ENCODE assay signal across 16 cellular contexts in genomic region chr12:80698266-80698665, GRCh38. TPM values are rescaled to one million over a fixed set of nuclear protein-coding genes. Genes with fewer than 3 reads are reported as not detected.
A peak's percentile ranks its signal among the peaks of the same experiment; 100 is the strongest.
DNase-seq lines count a peak whose midpoint lies in the region; ATAC-seq and TF ChIP-seq lines count a peak whose summit lies in the region.
"Had no signal": no experiment of that assay in that cellular context is flagged by ENCODE, and none has a peak within 500 bp of the region (broad histone marks: within the 10 kb centered on the region; RNA-seq: fewer than 3 reads in every experiment).

No MANE protein-coding gene starts in this region.

- no peak for ATAC-seq in stimulated activated naive CD8-positive, alpha-beta T cell treated with anti-CD3 and anti-CD28 coated beads, Interleukin-15, amount 100 ng/mL, for 72 hours
- ATAC-seq: CD8-positive, alpha-beta T cell had no signal

- H3K4me2 ChIP-seq in mesendoderm (ENCODE audit: low read length) = no peak overlapping the region

- H3K27ac ChIP-seq in skeletal muscle tissue (ENCODE audit: low read depth, low read length) = peak overlapping the region; percentile 72
- no peak overlapping the region for H3K27ac ChIP-seq in mesendoderm (ENCODE audit: low read depth, low read length)

- no peak overlapping the region for H3K56ac ChIP-seq in mesendoderm (ENCODE audit: low read length)

- no peak overlapping the region for H4K5ac ChIP-seq in mesendoderm (ENCODE audit: low read length)

- no peaks in the 10 kb centered on the region for H3K36me3 Mint-ChIP-seq in nephron (ENCODE audit: low read depth)
- H3K36me3 Mint-ChIP-seq: CD14-positive monocyte; CD8-positive, alpha-beta T cell had no signal

- no peak overlapping the region for H3K23ac ChIP-seq in mesendoderm (ENCODE audit: low read length)

- no peaks in the 10 kb centered on the region for H3K9me3 ChIP-seq in skeletal muscle tissue (ENCODE audit: control insufficient read depth in 3 of 3, low read length in 3 of 3)
- H3K9me3 ChIP-seq: HAP-1 had no signal

- H4K8ac ChIP-seq in mesendoderm (ENCODE audit: low read depth, low read length) = no peak overlapping the region

- no peaks in the 10 kb centered on the region for H3K27me3 Mint-ChIP-seq in nephron (ENCODE audit: low read depth)
- no peaks in the 10 kb centered on the region for H3K27me3 Mint-ChIP-seq in stimulated activated naive CD8-positive, alpha-beta T cell treated with anti-CD3 and anti-CD28 coated beads, Interleukin-15, amount 100 ng/mL, for 72 hours

- H3K79me1 ChIP-seq in mesendoderm (ENCODE audit: low read length) = no peaks in the 10 kb centered on the region

- H3K4me1 ChIP-seq in skeletal muscle tissue (ENCODE audit: control insufficient read depth in 3 of 3, insufficient read depth in 3 of 3, low read length in 3 of 3) = peaks cover 0 to 16% (median 6%) of the 10 kb centered on the region in 3 donors
- no peaks in the 10 kb centered on the region for H3K4me1 ChIP-seq in mesendoderm (ENCODE audit: control insufficient read depth, low read depth, low read length)
- H3K4me1 ChIP-seq: HAP-1 had no signal

- no peak overlapping the region for H2BK15ac ChIP-seq in mesendoderm (replicated peaks; ENCODE audit: low read depth)

- WGBS in mesendoderm (ENCODE audit: extremely low coverage, insufficient coverage, low lambda C conversion rate) = no CpG with 5 or more reads among the region's 6 CpGs

- H2AK5ac ChIP-seq in mesendoderm (ENCODE audit: low read length) = no peak overlapping the region

- H3K9ac ChIP-seq in skeletal muscle tissue (ENCODE audit: low read depth in 1 of 3, low read length in 3 of 3) = peak overlapping the region; percentile 27 to 68 (median 57)
- no peak overlapping the region for H3K9ac ChIP-seq in mesendoderm (ENCODE audit: low read length)

- H3K4me3 ChIP-seq in fibroblast of mammary gland (ENCODE audit: control insufficient read depth, low read depth, low read length) (no peak overlapping the region), skeletal muscle tissue (ENCODE audit: low read length in 3 of 3) (peak overlapping the region; percentile 13 to 52 (median 45)), mesendoderm (ENCODE audit: low read length) (no peak overlapping the region)
- H3K4me3 ChIP-seq: HAP-1 had no signal

- H2BK5ac ChIP-seq in mesendoderm (ENCODE audit: low read length) = no peak overlapping the region

- no peaks in the 10 kb centered on the region for H3K27me3 ChIP-seq in skeletal muscle tissue (ENCODE audit: control insufficient read depth in 3 of 3, insufficient read depth in 3 of 3, low read length in 3 of 3)
- no peaks in the 10 kb centered on the region for H3K27me3 ChIP-seq in mesendoderm (ENCODE audit: insufficient read depth, low read length, poor library complexity)

- peak overlapping the region in 1 of 3 experiments; percentile 54 for H3K4me3 Mint-ChIP-seq in nephron
- no peak overlapping the region for H3K4me3 Mint-ChIP-seq in stimulated activated naive CD8-positive, alpha-beta T cell treated with anti-CD3 and anti-CD28 coated beads, Interleukin-15, amount 100 ng/mL, for 72 hours
- H3K4me3 Mint-ChIP-seq: CD8-positive, alpha-beta T cell had no signal

- no peaks in the 10 kb centered on the region for H3K79me2 ChIP-seq in mesendoderm (ENCODE audit: control insufficient read depth, insufficient read depth, low read length)

- H3K36me3 ChIP-seq in skeletal muscle tissue (ENCODE audit: control insufficient read depth in 3 of 3, insufficient read depth in 3 of 3, low read length in 3 of 3) (no peaks in the 10 kb centered on the region), mesendoderm (ENCODE audit: control insufficient read depth, insufficient read depth, low read length) (no peaks in the 10 kb centered on the region)
- H3K36me3 ChIP-seq: HAP-1 had no signal

- H3K9me3 Mint-ChIP-seq in nephron = no peaks in the 10 kb centered on the region
- H3K9me3 Mint-ChIP-seq in stimulated activated naive CD8-positive, alpha-beta T cell treated with anti-CD3 and anti-CD28 coated beads, Interleukin-15, amount 100 ng/mL, for 72 hours = peaks cover 0 to 4% of the 10 kb centered on the region in 2 donors
- H3K9me3 Mint-ChIP-seq: CD14-positive monocyte had no signal

- DNase-seq in LHCN-M2 (ENCODE audit: low read depth) (peak; percentile 77), fibroblast of mammary gland (ENCODE audit: low read depth) (peak; percentile 9), NCI-H2081 treated with DMSO at 0.1 percent for 48 hours (lab: John Stamatoyannopoulos, UW) (no peak), mesendoderm (no peak)
- DNase-seq in stimulated activated naive CD8-positive, alpha-beta T cell treated with anti-CD3 and anti-CD28 coated beads, Interleukin-15, amount 100 ng/mL, for 72 hours = no peak
- DNase-seq: CD8-positive, alpha-beta T cell; COR-L47; DMS153; DND-41; GDM1 had no signal

- H3K4me1 Mint-ChIP-seq in nephron = peaks cover 44% of the 10 kb centered on the region
- H3K4me1 Mint-ChIP-seq in stimulated activated naive CD8-positive, alpha-beta T cell treated with anti-CD3 and anti-CD28 coated beads, Interleukin-15, amount 100 ng/mL, for 72 hours = no peaks in the 10 kb centered on the region
- H3K4me1 Mint-ChIP-seq: CD14-positive monocyte had no signal

- no peak overlapping the region for H3K4ac ChIP-seq in mesendoderm (ENCODE audit: low read depth, low read length)

- TF ChIP-seq CTCF in fibroblast of mammary gland (conservative IDR thresholded peaks at IDR 0.05; ENCODE audit: control insufficient read depth, insufficient read depth, low read depth, low read length) (no peak), nephron (IDR thresholded peaks at IDR 0.05; ENCODE audit: unreplicated experiment in 3 of 3) (no peak)

- no peak overlapping the region for H2BK120ac ChIP-seq in mesendoderm (ENCODE audit: low read depth, low read length)

- H3K27ac Mint-ChIP-seq in nephron = peak overlapping the region; percentile 37 to 49 (median 42)
- H3K27ac Mint-ChIP-seq in stimulated activated naive CD8-positive, alpha-beta T cell treated with anti-CD3 and anti-CD28 coated beads, Interleukin-15, amount 100 ng/mL, for 72 hours = no peak overlapping the region
- H3K27ac Mint-ChIP-seq: CD14-positive monocyte; CD8-positive, alpha-beta T cell had no signal

- no peak overlapping the region for H3K18ac ChIP-seq in mesendoderm (ENCODE audit: low read length)

RNA-seq across cellular contexts. Expression of gene MYF6, which starts 9.2 kb away (rescaled TPM):
- total RNA-seq in LHCN-M2 (2014; rRNA removed) (29.3 and 29.4 TPM in 2 replicates), skeletal muscle tissue (136 TPM)
- 11.5 TPM for polyA plus RNA-seq in LHCN-M2 (2012)
- polyA plus RNA-seq in mesendoderm (2013, experiment 1 of 2) = 0.08 TPM
- 0.07 TPM for polyA plus RNA-seq in mesendoderm (2013, experiment 2 of 2)
- total RNA-seq: CD8-positive, alpha-beta T cell; H1 had no signal
- polyA plus RNA-seq: CD14-positive monocyte had no signal

RNA-seq across cellular contexts. Expression of gene MYF5, which starts 18.4 kb away (rescaled TPM):
- 628 and 957 TPM in 2 replicates for total RNA-seq in LHCN-M2 (2014; rRNA removed)
- polyA plus RNA-seq in LHCN-M2 (2012) = 241 TPM
- total RNA-seq in skeletal muscle tissue = 28.2 TPM
- polyA plus RNA-seq in mesendoderm (2013, experiment 1 of 2) = 0.04 TPM
- 0.08 TPM for polyA plus RNA-seq in mesendoderm (2013, experiment 2 of 2)
- total RNA-seq: CD8-positive, alpha-beta T cell; H1 had no signal
- polyA plus RNA-seq: BJ, CD14-positive monocyte had no signal

Comparison
In these comparisons a context has a peak if more than half of its experiments do, and no peak if none do; other contexts are left out.
1. DNase-seq: peak in LHCN-M2 (single experiment) and fibroblast of mammary gland (single experiment); none in stimulated activated naive CD8-positive, alpha-beta T cell treated with anti-CD3 and anti-CD28 coated beads, Interleukin-15, amount 100 ng/mL, for 72 hours (0 of 2), NCI-H2081 treated with DMSO at 0.1 percent for 48 hours (single experiment) and mesendoderm (single experiment).
2. H3K4me3 ChIP-seq: peak in skeletal muscle tissue (3 of 3); none in fibroblast of mammary gland (single experiment) and mesendoderm (single experiment).
3. H3K27ac Mint-ChIP-seq: peak in nephron (3 of 3); none in stimulated activated naive CD8-positive, alpha-beta T cell treated with anti-CD3 and anti-CD28 coated beads, Interleukin-15, amount 100 ng/mL, for 72 hours (0 of 2).
4. RNA of gene MYF5, which starts 18.4 kb away (total RNA-seq): 628 to 957 TPM in LHCN-M2; 28.2 TPM in skeletal muscle tissue (single experiment); every median in the first group is over 10 times any median in the second.